Comparison of ENCODE assay signal across 15 cellular contexts in the genomic region with DNA sequence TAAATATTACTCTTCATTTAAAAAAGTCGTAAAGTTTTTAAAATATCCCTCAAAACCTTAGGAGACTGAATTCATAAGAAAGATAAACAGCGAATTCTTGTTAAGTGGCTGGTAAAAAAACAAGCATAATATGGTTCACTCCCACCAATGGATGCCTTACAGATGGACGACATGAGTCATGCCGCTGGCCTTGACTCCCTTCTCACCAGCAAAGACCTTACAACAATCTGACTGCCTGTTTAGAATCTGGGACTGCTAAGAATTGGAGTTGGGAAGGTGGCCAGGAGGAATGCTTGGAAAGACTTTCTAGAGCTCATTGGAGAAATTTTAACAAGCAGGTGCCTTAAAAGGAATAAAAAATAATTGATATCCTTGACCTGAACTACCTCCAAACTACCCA.
"Had no signal": no experiment of that assay in that cellular context is flagged by ENCODE, and none has a peak within 500 bp of the region (broad histone marks: within the 10 kb centered on the region; RNA-seq: fewer than 3 reads in every experiment).

No MANE protein-coding gene starts in this region.

- H3K27me3 ChIP-seq: heart left ventricle, left lung, transverse colon had no signal

- H3K4me3 ChIP-seq: heart left ventricle, left lung, transverse colon had no signal

- H3K4me1 ChIP-seq: heart left ventricle, left lung had no signal

- H3K9me3 ChIP-seq: heart left ventricle, left lung, transverse colon had no signal

- DNase-seq: activated CD4-positive, alpha-beta T cell treated with anti-CD3 and anti-CD28 coated beads, Interleukin-2, amount 50 U/mL, for 1 hour; activated T-cell treated with anti-CD3 and anti-CD28 coated beads, Interleukin-2, amount 50 U/mL, for 1 hour; cerebellar nuclear complex; dermis blood vessel endothelial cell; heart left ventricle; left lung; mesenchymal stem cell; occipital lobe; stimulated activated CD4-positive, alpha-beta T cell treated with anti-CD3 and anti-CD28 coated beads, Interleukin-2, amount 100 ng/mL, for 48 hours; T-helper 2 cell; transverse colon had no signal

- H3K36me3 ChIP-seq: heart left ventricle, left lung, transverse colon had no signal

- FAIRE-seq: frontal cortex, islet of Langerhans, TTC549 had no signal

- ATAC-seq: esophagus mucosa, heart left ventricle, left lung had no signal

- H3K27ac ChIP-seq: heart left ventricle, left lung, transverse colon had no signal
